26 cellular contexts compared by ENCODE assay signal in genomic region chr2:119810039-119810630, GRCh38. TPM values are rescaled to one million over a fixed set of nuclear protein-coding genes. Genes with fewer than 3 reads are reported as not detected.
DNase-seq lines count a peak whose midpoint lies in the region; FAIRE-seq and TF ChIP-seq lines count a peak whose summit lies in the region.
"Had no signal": no experiment of that assay in that cellular context is flagged by ENCODE, and none has a peak within 500 bp of the region (broad histone marks: within the 10 kb centered on the region; RNA-seq: fewer than 3 reads in every experiment).

No MANE protein-coding gene starts in this region.

- H3K4me1 ChIP-seq in astrocyte (ENCODE audit: insufficient read depth, low read length) = peaks cover 6% of the 10 kb centered on the region
- no peaks in the 10 kb centered on the region for H3K4me1 ChIP-seq in neural progenitor cell
- H3K4me1 ChIP-seq in prostate gland (replicated peaks) = no peaks in the 10 kb centered on the region
- peaks cover 0 to 21% (median 7%) of the 10 kb centered on the region in 4 donors for H3K4me1 ChIP-seq in tibial artery
- H3K4me1 ChIP-seq: BE2C had no signal

- peak; percentile 39 for DNase-seq in DMS153 (lab: John Stamatoyannopoulos, UW)
- no peak for DNase-seq in DMS153 treated with DMSO at 0.1 percent for 48 hours (lab: John Stamatoyannopoulos, UW; ENCODE audit: unreplicated experiment)
- DNase-seq in NCI-H69 (lab: John Stamatoyannopoulos, UW) = peak; percentile 11
- no peak for DNase-seq in astrocyte (ENCODE audit: low read depth)
- DNase-seq in neural progenitor cell (ENCODE audit: low spot score) = no peak
- DNase-seq in NCI-H2227 (lab: John Stamatoyannopoulos, UW; ENCODE audit: unreplicated experiment) = no peak
- DNase-seq in prostate gland (ENCODE audit: low spot score) = no peak
- DNase-seq in tibial artery = no peak
- DNase-seq: 8988T; activated B cell treated with CpG ODN at 0.5 μM for 24 hours; activated CD4-positive, alpha-beta T cell treated with anti-CD3 and anti-CD28 coated beads, Interleukin-2, amount 50 U/mL, for 4 hours; activated CD8-positive, alpha-beta memory T cell treated with anti-CD3 and anti-CD28 coated beads, Interleukin-2, amount 50 U/mL, for 48 hours; activated effector memory CD4-positive, alpha-beta T cell treated with Interleukin-2 at 50 U/mL for 16 hours; activated naive CD8-positive, alpha-beta T cell treated with anti-CD3 and anti-CD28 coated beads, Interleukin-2, amount 50 U/mL, for 24 hours; BE2C; glutamatergic neuron; natural killer cell; NCI-H1694; NCI-H2227 treated with DMSO at 0.1 percent for 48 hours; stomach; T-helper 9 cell; transverse colon had no signal

- H3K4me3 ChIP-seq in astrocyte (ENCODE audit: insufficient read depth, low read depth, low read length) (no peak overlapping the region), neural progenitor cell (no peak overlapping the region), prostate gland (no peak overlapping the region), tibial artery (no peak overlapping the region)
- H3K4me3 ChIP-seq: ovary, stomach, transverse colon had no signal

- H3K9me3 Mint-ChIP-seq in astrocyte (ENCODE audit: unreplicated experiment) (peaks cover 10% of the 10 kb centered on the region), neural progenitor cell (peaks cover 21% of the 10 kb centered on the region)

- H3K27me3 Mint-ChIP-seq in astrocyte (ENCODE audit: low read depth, unreplicated experiment) (no peaks in the 10 kb centered on the region), neural progenitor cell (ENCODE audit: insufficient read depth, low read depth) (peaks cover 2% of the 10 kb centered on the region)
- H3K27me3 Mint-ChIP-seq: activated B cell treated with CpG ODN at 0.5 μM for 24 hours; activated naive CD8-positive, alpha-beta T cell treated with anti-CD3 and anti-CD28 coated beads, Interleukin-2, amount 50 U/mL, for 24 hours had no signal

- no peaks in the 10 kb centered on the region for H3F3A ChIP-seq in neural progenitor cell (ENCODE audit: low read depth)

- H3K4me2 ChIP-seq in astrocyte (ENCODE audit: low read length) (peak overlapping the region; percentile 31), neural progenitor cell (no peak overlapping the region)

- intact Hi-C loops in prostate gland (cut with DNase I) = loop anchor here (5.0 kb wide), 1 partner anchor 48 kb away; no protein-coding TSS in a partner anchor
- intact Hi-C loops in tibial artery (cut with DNase I; ENCODE audit: low total_unique reads) = no loop called here

- no peak overlapping the region for H3K27ac Mint-ChIP-seq in astrocyte (ENCODE audit: unreplicated experiment)
- H3K27ac Mint-ChIP-seq in neural progenitor cell = no peak overlapping the region
- H3K27ac Mint-ChIP-seq: activated B cell treated with CpG ODN at 0.5 μM for 24 hours; activated naive CD8-positive, alpha-beta T cell treated with anti-CD3 and anti-CD28 coated beads, Interleukin-2, amount 50 U/mL, for 24 hours; brain; mesothelial cell of epicardium; natural killer cell had no signal

- H3K4me1 Mint-ChIP-seq in astrocyte (ENCODE audit: low read depth, unreplicated experiment) (peaks cover 12% of the 10 kb centered on the region), neural progenitor cell (no peaks in the 10 kb centered on the region)

- H3K9ac ChIP-seq in astrocyte (ENCODE audit: low read length) (no peak overlapping the region), neural progenitor cell (no peak overlapping the region)

- no peaks in the 10 kb centered on the region for H3K27me3 ChIP-seq in astrocyte (ENCODE audit: insufficient read depth, low read length)
- no peaks in the 10 kb centered on the region for H3K27me3 ChIP-seq in neural progenitor cell
- no peaks in the 10 kb centered on the region for H3K27me3 ChIP-seq in prostate gland (replicated peaks; ENCODE audit: insufficient read depth)
- no peaks in the 10 kb centered on the region for H3K27me3 ChIP-seq in tibial artery
- H3K27me3 ChIP-seq: BE2C, ovary, stomach, transverse colon had no signal

- H3K36me3 Mint-ChIP-seq in astrocyte (ENCODE audit: low read depth, unreplicated experiment) (peaks cover 22% of the 10 kb centered on the region), neural progenitor cell (peaks cover 25% of the 10 kb centered on the region)

- TF ChIP-seq CTCF in astrocyte (IDR thresholded peaks at IDR 0.05; ENCODE audit: insufficient read depth, low read depth, low read length) (no peak), neural progenitor cell (IDR thresholded peaks at IDR 0.05) (no peak), prostate gland (IDR thresholded peaks at IDR 0.05) (no peak), tibial artery (IDR thresholded peaks at IDR 0.05) (no peak)

- 32% methylated on average over 2 of the region's 2 CpGs for WGBS in prostate gland

- peak; percentile 39 for FAIRE-seq in astrocyte (lab: Jason Lieb, UNC)
- FAIRE-seq: H1 had no signal

- no peaks in the 10 kb centered on the region for H4K20me1 ChIP-seq in astrocyte (ENCODE audit: insufficient read depth, low read length)
- peaks cover 9% of the 10 kb centered on the region for H4K20me1 ChIP-seq in neural progenitor cell (ENCODE audit: low read depth)

- no peaks in the 10 kb centered on the region for H3K9me3 ChIP-seq in astrocyte (ENCODE audit: insufficient read depth, low read depth, low read length)
- H3K9me3 ChIP-seq in neural progenitor cell (ENCODE audit: low read depth) = no peaks in the 10 kb centered on the region
- no peaks in the 10 kb centered on the region for H3K9me3 ChIP-seq in prostate gland
- no peaks in the 10 kb centered on the region for H3K9me3 ChIP-seq in tibial artery
- H3K9me3 ChIP-seq: BE2C, ovary, stomach, transverse colon had no signal

- H3K79me2 ChIP-seq in astrocyte (ENCODE audit: insufficient read depth, low read length) (peaks cover 2% of the 10 kb centered on the region), neural progenitor cell (ENCODE audit: low read depth) (peaks cover 29% of the 10 kb centered on the region)

- H3K4me3 Mint-ChIP-seq in astrocyte (ENCODE audit: unreplicated experiment) (no peak overlapping the region), neural progenitor cell (no peak overlapping the region)
- H3K4me3 Mint-ChIP-seq: activated B cell treated with CpG ODN at 0.5 μM for 24 hours; activated naive CD8-positive, alpha-beta T cell treated with anti-CD3 and anti-CD28 coated beads, Interleukin-2, amount 50 U/mL, for 24 hours; brain; mesothelial cell of epicardium; natural killer cell had no signal

- H3K27ac ChIP-seq in astrocyte (ENCODE audit: low read depth, low read length) = peak overlapping the region; percentile 31
- H3K27ac ChIP-seq in neural progenitor cell = peak overlapping the region; percentile 23
- peak overlapping the region in 1 of 2 donors; percentile 7 for H3K27ac ChIP-seq in prostate gland
- no peak overlapping the region for H3K27ac ChIP-seq in tibial artery
- H3K27ac ChIP-seq: ovary had no signal

- TF ChIP-seq POLR2A in prostate gland (IDR thresholded peaks at IDR 0.05) = no peak

- no peak overlapping the region for H2AFZ ChIP-seq in astrocyte (ENCODE audit: low read depth, low read length)
- H2AFZ ChIP-seq in neural progenitor cell (replicated peaks) = no peak overlapping the region

- H3K36me3 ChIP-seq in astrocyte (ENCODE audit: insufficient read depth, low read length) = no peaks in the 10 kb centered on the region
- no peaks in the 10 kb centered on the region for H3K36me3 ChIP-seq in neural progenitor cell
- H3K36me3 ChIP-seq in prostate gland = no peaks in the 10 kb centered on the region
- H3K36me3 ChIP-seq in tibial artery = peaks cover 0 to 6% (median 0%) of the 10 kb centered on the region in 3 donors
- H3K36me3 ChIP-seq: BE2C, ovary, transverse colon had no signal

RNA-seq across cellular contexts. Expression of gene PTPN4, which starts 50.4 kb away (rescaled TPM):
- total RNA-seq in astrocyte (37.9 and 38.2 TPM in 2 replicates), neural progenitor cell (ENCODE audit: low replicate concordance) (51.8 and 52.1 TPM in 2 replicates), prostate gland (10 to 100 TPM; 23.7 to 65.3 TPM)

Comparison
In these comparisons a context has a peak if more than half of its experiments do, and no peak if none do; other contexts are left out.
1. DNase-seq: peak in DMS153 (single experiment) and NCI-H69 (single experiment); none in DMS153 treated with DMSO at 0.1 percent for 48 hours (single experiment), astrocyte (single experiment), neural progenitor cell (single experiment), NCI-H2227 (single experiment), prostate gland (single experiment) and tibial artery (0 of 2).
2. H3K27ac ChIP-seq: peak in astrocyte (single experiment) and neural progenitor cell (single experiment); none in tibial artery (0 of 2).